ENCODE assay signal across 8 cellular contexts in genomic region chr6:30781697-30782424, GRCh38. TPM values are rescaled to one million over a fixed set of nuclear protein-coding genes. Genes with fewer than 3 reads are reported as not detected.
DNase-seq lines count a peak whose midpoint lies in the region; ATAC-seq, FAIRE-seq and TF ChIP-seq lines count a peak whose summit lies in the region.

No MANE protein-coding gene starts in this region.

- CTCF ChIA-PET in mammary epithelial cell (lab: Charles Lee; ENCODE audit: low non-redundant PET) = interaction anchor here (0.7 to 0.8 kb wide), 2 partner anchors 12 to 37 kb away, joined by 4 to 6 read pairs; partner anchors contain the start of gene IER3

- H4K20me1 ChIP-seq in DOHH2 (ENCODE audit: control insufficient read depth, insufficient read depth, low read depth, low read length) (no peaks in the 10 kb centered on the region), mammary epithelial cell (ENCODE audit: insufficient read depth, low read length) (no peaks in the 10 kb centered on the region)

- no peaks in the 10 kb centered on the region for H3K36me3 ChIP-seq in DOHH2 (ENCODE audit: control insufficient read depth, low read length)
- no peaks in the 10 kb centered on the region for H3K36me3 ChIP-seq in mammary epithelial cell (ENCODE audit: insufficient read depth, low read length)
- no peaks in the 10 kb centered on the region for H3K36me3 ChIP-seq in kidney (ENCODE audit: control insufficient read depth in 1 of 2, insufficient read depth in 2 of 2, low read length in 2 of 2)
- no peaks in the 10 kb centered on the region for H3K36me3 ChIP-seq in small intestine (ENCODE audit: control insufficient read depth in 2 of 2, insufficient read depth in 2 of 2, low read length in 2 of 2)

- no peaks in the 10 kb centered on the region; the same call in 1 of the 2 replicates for H3K27me3 ChIP-seq in DOHH2 (ENCODE audit: control insufficient read depth, low read length)
- no peaks in the 10 kb centered on the region for H3K27me3 ChIP-seq in mammary epithelial cell (ENCODE audit: insufficient read depth, low read length)
- H3K27me3 ChIP-seq in small intestine (ENCODE audit: control insufficient read depth in 2 of 2, insufficient read depth in 2 of 2, low read length in 2 of 2) = no peaks in the 10 kb centered on the region

- no peak overlapping the region for H3K4me3 ChIP-seq in DOHH2 (ENCODE audit: low read length)
- no peak overlapping the region for H3K4me3 ChIP-seq in mammary epithelial cell (replicated peaks in 1 of 3; ENCODE audit: insufficient read depth in 1 of 3, low read depth in 2 of 3, low read length in 3 of 3)
- peak overlapping the region; percentile 42 to 52 for H3K4me3 ChIP-seq in kidney (ENCODE audit: low read length in 2 of 2)
- no peak overlapping the region for H3K4me3 ChIP-seq in small intestine (ENCODE audit: low read depth in 1 of 2, low read length in 2 of 2)

- DNase-seq in MV-4-11 (lab: John Stamatoyannopoulos, UW) (peak; percentile 97), SHP77 treated with DMSO at 0.1 percent for 48 hours (lab: John Stamatoyannopoulos, UW) (peak; percentile 90), mammary epithelial cell (peak; percentile 97), kidney (peak; percentile 97), small intestine (peak; percentile 89)
- DNase-seq in activated CD4-positive, CD25-positive, alpha-beta regulatory T cell treated with anti-CD3 and anti-CD28 coated beads, Interleukin-2, amount 50 U/mL, for 72 hours = no peak

- peak overlapping the region; percentile 76 for H3K9ac ChIP-seq in mammary epithelial cell (ENCODE audit: insufficient read depth, low read length)
- H3K9ac ChIP-seq in kidney (ENCODE audit: low read length in 2 of 2) = peak overlapping the region in 1 of 2 donors; percentile 21

- H3F3A ChIP-seq in DOHH2 (ENCODE audit: control insufficient read depth, insufficient read depth) = no peaks in the 10 kb centered on the region

- H3K79me2 ChIP-seq in DOHH2 (ENCODE audit: control insufficient read depth, low read length) = no peaks in the 10 kb centered on the region
- no peaks in the 10 kb centered on the region for H3K79me2 ChIP-seq in mammary epithelial cell (ENCODE audit: insufficient read depth, low read length)

- FAIRE-seq in kidney (lab: Jason Lieb, UNC) (peak; percentile 42), small intestine (lab: Jason Lieb, UNC) (no peak)

- BruUV-seq in mammary epithelial cell (replicated peaks; lab: Mats Ljungman, UMichigan) = no TSS peak

- no peak overlapping the region for H3K27ac ChIP-seq in DOHH2 (ENCODE audit: low read depth, low read length)
- peak overlapping the region; percentile 97 for H3K27ac ChIP-seq in mammary epithelial cell (ENCODE audit: insufficient read depth, low read depth, low read length)
- peak overlapping the region; percentile 84 to 87 for H3K27ac ChIP-seq in kidney (ENCODE audit: low read depth in 2 of 2, low read length in 2 of 2)
- H3K27ac ChIP-seq in small intestine (ENCODE audit: low read depth in 1 of 2, low read length in 1 of 2) = peak overlapping the region; percentile 46 to 96

- in situ Hi-C loops in mammary epithelial cell (cut with MboI; ENCODE audit: low sequenced_read_pairs in 2 of 2) = loop anchor here in 1 of 2 donors (5.0 kb wide), 1 partner anchor 35 kb away; no protein-coding TSS in a partner anchor

- dilution Hi-C loops in mammary epithelial cell (cut with HindIII; ENCODE audit: low sequenced_read_pairs) = loop anchor here (5.0 kb wide), 2 partner anchors 35 to 100 kb away; no protein-coding TSS in a partner anchor

- H3K9me2 ChIP-seq in DOHH2 (replicated peaks; ENCODE audit: control insufficient read depth, low read length) = no peaks in the 10 kb centered on the region

- H3K9me3 ChIP-seq in DOHH2 (ENCODE audit: control insufficient read depth, insufficient read depth, low read length) = no peaks in the 10 kb centered on the region
- no peaks in the 10 kb centered on the region for H3K9me3 ChIP-seq in mammary epithelial cell (replicated peaks; ENCODE audit: insufficient read depth, low read length)
- H3K9me3 ChIP-seq in kidney (ENCODE audit: control insufficient read depth in 1 of 2, low read length in 2 of 2) = no peaks in the 10 kb centered on the region
- H3K9me3 ChIP-seq in small intestine (ENCODE audit: control insufficient read depth, low read depth) = no peaks in the 10 kb centered on the region

- ATAC-seq in HG02798 (IDR thresholded peaks at IDR 0.05; ENCODE audit: poor library complexity, unreplicated experiment) = no peak

- peaks cover 13% of the 10 kb centered on the region for H3K4me1 ChIP-seq in DOHH2 (ENCODE audit: control insufficient read depth, low read length)
- H3K4me1 ChIP-seq in mammary epithelial cell (ENCODE audit: insufficient read depth, low read length) = peaks cover 36% of the 10 kb centered on the region
- H3K4me1 ChIP-seq in kidney (ENCODE audit: control insufficient read depth in 1 of 2, insufficient read depth in 1 of 2, low read depth in 1 of 2, low read length in 2 of 2) = peaks cover 22 to 25% of the 10 kb centered on the region in 2 donors
- H3K4me1 ChIP-seq in small intestine (ENCODE audit: control insufficient read depth in 2 of 2, insufficient read depth in 1 of 2, low read depth in 1 of 2, low read length in 1 of 2) = peaks cover 0 to 6% of the 10 kb centered on the region in 2 donors

- intact Hi-C loops in mammary epithelial cell (cut with micrococcal nuclease) = loop anchor here (1.0 kb wide), 7 partner anchors 13 to 94 kb away; partner anchors contain the start of gene IER3
- intact Hi-C loops in kidney (cut with DNase I) = no loop called here

- H3K4me2 ChIP-seq in DOHH2 (ENCODE audit: low read length) = peak overlapping the region; percentile 21
- peak overlapping the region; percentile 67 for H3K4me2 ChIP-seq in mammary epithelial cell (ENCODE audit: insufficient read depth, low read depth, low read length)

- H2AFZ ChIP-seq in mammary epithelial cell (ENCODE audit: low read depth, low read length) = peak overlapping the region; percentile 31

- TF ChIP-seq CTCF in DOHH2 (IDR thresholded peaks at IDR 0.05; ENCODE audit: low read depth, low read length, poor library complexity, severe bottlenecking) = no peak
- no peak for TF ChIP-seq CTCF in mammary epithelial cell (conservative IDR thresholded peaks at IDR 0.05 in 1 of 2, IDR thresholded peaks at IDR 0.05 in 1 of 2; ENCODE audit: extremely low read depth in 1 of 2, insufficient read depth in 1 of 2, low read depth in 1 of 2, low read length in 2 of 2)
- TF ChIP-seq CTCF in kidney (IDR thresholded peaks at IDR 0.05; ENCODE audit: borderline replicate concordance, extremely low read depth, insufficient read depth) = no peak

- WGBS in mammary epithelial cell (ENCODE audit: low coverage, missing lambda C conversion rate) = 4% methylated on average over 13 of the region's 13 CpGs
- 11 to 20% (median 14%) methylated on average over 13 of the region's 13 CpGs for WGBS in small intestine, 3 donors

RNA-seq across cellular contexts. Expression of gene IER3, which starts 37.5 kb away (rescaled TPM):
- total RNA-seq in mammary epithelial cell (100 to 1,000 TPM in 1 of 2 donors, 10 to 100 TPM in 1; 68.8 to 390 TPM), kidney (59.5 TPM)
- polyA plus RNA-seq in mammary epithelial cell (121 TPM), kidney (ENCODE audit: insufficient read depth, low read depth, low replicate concordance) (94.3 TPM), small intestine (10 to 100 TPM; 13.6 to 69.5 (median 15.7) TPM)
- polyA minus RNA-seq in mammary epithelial cell = 81.4 TPM

RNA-seq across cellular contexts. Expression of gene FLOT1, which starts 39.4 kb away (rescaled TPM):
- total RNA-seq in mammary epithelial cell = 10 to 100 TPM; 53.9 to 57.5 TPM
- polyA plus RNA-seq in mammary epithelial cell = 63.7 TPM
- polyA minus RNA-seq in mammary epithelial cell = 47.4 TPM
- 227 TPM for total RNA-seq in kidney
- 317 TPM for polyA plus RNA-seq in kidney (ENCODE audit: insufficient read depth, low read depth, low replicate concordance)
- polyA plus RNA-seq in small intestine = 100 to 1,000 TPM; 134 to 166 (median 153) TPM

Comparison
In these comparisons a context has a peak if more than half of its experiments do, and no peak if none do; other contexts are left out.
1. H3K4me3 ChIP-seq: peak in kidney (2 of 2); none in DOHH2 (single experiment), mammary epithelial cell (0 of 3) and small intestine (0 of 2).